18 cellular contexts compared by ENCODE assay signal in the genomic region with DNA sequence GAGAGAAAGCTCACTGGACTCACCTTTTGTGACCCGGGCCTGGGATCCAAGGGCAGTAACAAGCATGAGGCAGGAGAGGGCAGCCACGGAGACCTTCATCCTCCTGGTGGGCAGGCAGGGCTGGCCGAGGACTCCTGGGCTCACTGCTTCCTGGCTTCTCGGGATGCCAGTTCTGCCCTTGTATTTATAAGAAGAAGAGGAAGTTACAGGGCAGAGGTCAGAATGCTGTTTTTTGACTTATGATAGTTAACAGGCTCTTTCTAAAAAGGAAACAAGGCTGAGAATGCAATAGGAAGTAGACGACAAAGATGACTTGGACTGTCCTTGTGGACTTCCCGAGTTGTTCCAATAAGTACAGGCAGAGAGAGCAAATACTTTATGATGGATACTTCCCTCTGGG. TPM values are rescaled to one million over a fixed set of nuclear protein-coding genes. Genes with fewer than 3 reads are reported as not detected.
DNase-seq lines count a peak whose midpoint lies in the region; ATAC-seq lines count a peak whose summit lies in the region.
"Had no signal": no experiment of that assay in that cellular context is flagged by ENCODE, and none has a peak within 500 bp of the region (broad histone marks: within the 10 kb centered on the region; RNA-seq: fewer than 3 reads in every experiment).

TSS of gene CCL23 (minus strand) at position 174 of the 400 bp plus-strand sequence. CDS start at position 99, 75 bp downstream.

- H3K27ac Mint-ChIP-seq in stimulated activated effector memory CD8-positive, alpha-beta T cell treated with anti-CD3 and anti-CD28 coated beads, Interleukin-12 subunit alpha, Interleukin-12 subunit beta, amount 100 ng/mL, for 72 hours, result peak within 1 kb of the TSS; percentile 55

- peaks cover 4% of the 10 kb centered on the region for H3K9me3 Mint-ChIP-seq in stimulated activated effector memory CD8-positive, alpha-beta T cell treated with anti-CD3 and anti-CD28 coated beads, Interleukin-12 subunit alpha, Interleukin-12 subunit beta, amount 100 ng/mL, for 72 hours

- H3K4me1 Mint-ChIP-seq in stimulated activated effector memory CD8-positive, alpha-beta T cell treated with anti-CD3 and anti-CD28 coated beads, Interleukin-12 subunit alpha, Interleukin-12 subunit beta, amount 100 ng/mL, for 72 hours, result peaks cover 14% of the 10 kb centered on the region
- H3K4me1 Mint-ChIP-seq: brain had no signal

- intact Hi-C loops in left colon (cut with DNase I, micrococcal nuclease), result no loop called here

- in situ Hi-C loops in KBM-7 (cut with MboI; ENCODE audit: low pct_unique_long_range_greater_than_20kb, low sequenced_read_pairs), result no loop called here

- H3K36me3 Mint-ChIP-seq in stimulated activated effector memory CD8-positive, alpha-beta T cell treated with anti-CD3 and anti-CD28 coated beads, Interleukin-12 subunit alpha, Interleukin-12 subunit beta, amount 100 ng/mL, for 72 hours, result no peaks in the 10 kb centered on the region
- H3K36me3 Mint-ChIP-seq: brain had no signal

- peak; percentile 52 for ATAC-seq in left colon
- no peak for ATAC-seq in stimulated activated effector memory CD8-positive, alpha-beta T cell treated with anti-CD3 and anti-CD28 coated beads, Interleukin-12 subunit alpha, Interleukin-12 subunit beta, amount 100 ng/mL, for 72 hours
- ATAC-seq in HG02884 (IDR thresholded peaks at IDR 0.05; ENCODE audit: unreplicated experiment), result no peak
- ATAC-seq in HG02759 (IDR thresholded peaks at IDR 0.05; ENCODE audit: unreplicated experiment), result no peak

- H3K4me3 Mint-ChIP-seq in stimulated activated effector memory CD8-positive, alpha-beta T cell treated with anti-CD3 and anti-CD28 coated beads, Interleukin-12 subunit alpha, Interleukin-12 subunit beta, amount 100 ng/mL, for 72 hours, result no peak within 1 kb of the TSS
- H3K4me3 Mint-ChIP-seq: brain had no signal

- DNase-seq in KBM-7, result peak; percentile 20
- DNase-seq in SKM-1 treated with dmso at 0.1 percent for 144 hours (lab: John Stamatoyannopoulos, UW; ENCODE audit: unreplicated experiment), result peak; percentile 63
- no peak for DNase-seq in left colon
- DNase-seq in stimulated activated effector memory CD8-positive, alpha-beta T cell treated with anti-CD3 and anti-CD28 coated beads, Interleukin-12 subunit alpha, Interleukin-12 subunit beta, amount 100 ng/mL, for 72 hours (ENCODE audit: low spot score in 2 of 2), result no peak
- no peak for DNase-seq in AG20443 (ENCODE audit: low spot score)
- no peak for DNase-seq in NCI-H226
- DNase-seq: activated CD4-positive, alpha-beta T cell treated with anti-CD3 and anti-CD28 coated beads for 48 hours; activated naive CD4-positive, alpha-beta T cell treated with anti-CD3 and anti-CD28 coated beads, Interleukin-2, amount 50 U/mL, for 16 hours; BE2C; DMS53; NCI-H1105 treated with DMSO at 0.1 percent for 48 hours; NCI-H2171; SHP77 had no signal

RNA-seq across cellular contexts. Expression of gene CCL23, which starts in this region (rescaled TPM):
- 1 to 10 TPM in 1 of 2 donors, not detected in 1; 3.7 TPM for total RNA-seq in left colon
- total RNA-seq: epithelial cell of proximal tubule; T-helper 2 cell treated with Interferon-gamma antibody and Interleukin-4, amounts not matched to agents 100 ng/mL and 5 ng/mL, for 36 hours had no signal

Comparison
In these comparisons a context has a peak if more than half of its experiments do, and no peak if none do; other contexts are left out.
1. DNase-seq: peak in KBM-7 (single experiment) and SKM-1 treated with dmso at 0.1 percent for 144 hours (single experiment); none in left colon (0 of 2), stimulated activated effector memory CD8-positive, alpha-beta T cell treated with anti-CD3 and anti-CD28 coated beads, Interleukin-12 subunit alpha, Interleukin-12 subunit beta, amount 100 ng/mL, for 72 hours (0 of 2), AG20443 (single experiment) and NCI-H226 (single experiment).